In genomic region chr12:40208707-40209106, GRCh38 we compare ENCODE assay signal across 1 cellular context.
TF ChIP-seq lines count a peak whose summit lies in the region.

No MANE protein-coding gene starts in this region.

TF ChIP-seq in HepG2, 621 proteins besides CTCF, POLR2A, EP300 and RAD21 (continued from another document):
- TF ChIP-seq ZNF317 (CRISPR knock-in tag; IDR thresholded peaks at IDR 0.05) (no peak), ZXDC (CRISPR knock-in tag; IDR thresholded peaks at IDR 0.05) (no peak), SP140L (CRISPR knock-in tag; IDR thresholded peaks at IDR 0.05; ENCODE audit: borderline replicate concordance) (no peak), CCAR2 (optimal IDR thresholded peaks at IDR 0.05; ENCODE audit: low read depth, low read length) (no peak), MTA1 (CRISPR knock-in tag; IDR thresholded peaks at IDR 0.05; ENCODE audit: borderline replicate concordance) (no peak), ZFP41 (CRISPR knock-in tag; IDR thresholded peaks at IDR 0.05; ENCODE audit: borderline replicate concordance) (no peak), ZMYM3 (CRISPR knock-in tag; IDR thresholded peaks at IDR 0.05) (no peak), ZNF772 (CRISPR knock-in tag; IDR thresholded peaks at IDR 0.05) (no peak), HNRNPUL1 (IDR thresholded peaks at IDR 0.05; ENCODE audit: low read depth, low read length) (no peak), MIER2 (CRISPR knock-in tag; IDR thresholded peaks at IDR 0.05) (no peak), CENPX (CRISPR knock-in tag; IDR thresholded peaks at IDR 0.05) (no peak), SIX1 (CRISPR knock-in tag; IDR thresholded peaks at IDR 0.05; ENCODE audit: borderline replicate concordance) (no peak), YY1 (IDR thresholded peaks at IDR 0.05; ENCODE audit: insufficient read depth, insufficient replicate concordance, low read depth, low read length) (no peak), ZNF460 (CRISPR knock-in tag; IDR thresholded peaks at IDR 0.05; ENCODE audit: borderline replicate concordance) (no peak), FOXO4 (CRISPR knock-in tag; conservative IDR thresholded peaks at IDR 0.05) (no peak), PRDM4 (CRISPR knock-in tag; IDR thresholded peaks at IDR 0.05; ENCODE audit: borderline replicate concordance) (no peak)
